ENCODE assay signal across 21 cellular contexts in genomic region chr15:48929611-48930170, GRCh38. TPM values are rescaled to one million over a fixed set of nuclear protein-coding genes. Genes with fewer than 3 reads are reported as not detected.
A peak's percentile ranks its signal among the peaks of the same experiment; 100 is the strongest.
DNase-seq lines count a peak whose midpoint lies in the region; ATAC-seq, FAIRE-seq and TF ChIP-seq lines count a peak whose summit lies in the region.
"Had no signal": no experiment of that assay in that cellular context is flagged by ENCODE, and none has a peak within 500 bp of the region (broad histone marks: within the 10 kb centered on the region; RNA-seq: fewer than 3 reads in every experiment).

No MANE protein-coding gene starts in this region.

- no peak for TF ChIP-seq CTCF in bronchial epithelial cell (IDR thresholded peaks at IDR 0.05; ENCODE audit: insufficient read depth, low read length, severe bottlenecking)
- no peak for TF ChIP-seq CTCF in CD8-positive, alpha-beta T cell (IDR thresholded peaks at IDR 0.05)

- POLR2A ChIA-PET in CD8-positive, alpha-beta T cell (lab: Charles Lee) = no interaction called here

- H3K27me3 Mint-ChIP-seq in CD8-positive, alpha-beta T cell (ENCODE audit: low read depth) = peaks cover 11% of the 10 kb centered on the region

- no peak overlapping the region for H3K27ac ChIP-seq in CD8-positive, alpha-beta T cell (ENCODE audit: low read depth, low read length)

- intact Hi-C loops in CD8-positive, alpha-beta T cell (cut with DNase I, micrococcal nuclease) = no loop called here

- H3K27ac Mint-ChIP-seq in CD8-positive, alpha-beta T cell = no peak overlapping the region
- H3K27ac Mint-ChIP-seq: CD8-positive, alpha-beta memory T cell; T-helper 17 cell had no signal

- no peaks in the 10 kb centered on the region for H3K9me3 Mint-ChIP-seq in CD8-positive, alpha-beta T cell
- H3K9me3 Mint-ChIP-seq: CD8-positive, alpha-beta memory T cell had no signal

- no peaks in the 10 kb centered on the region for H3K9me3 ChIP-seq in CD8-positive, alpha-beta T cell (ENCODE audit: low read length)

- no peaks in the 10 kb centered on the region for H3K4me1 ChIP-seq in CD8-positive, alpha-beta T cell (ENCODE audit: insufficient read depth, low read length)

- H3K36me3 Mint-ChIP-seq in CD8-positive, alpha-beta T cell = no peaks in the 10 kb centered on the region
- H3K36me3 Mint-ChIP-seq: CD8-positive, alpha-beta memory T cell had no signal

- H3K4me3 ChIP-seq in bronchial epithelial cell (ENCODE audit: low read depth, low read length) = no peak overlapping the region
- no peak overlapping the region for H3K4me3 ChIP-seq in CD8-positive, alpha-beta T cell (ENCODE audit: low read depth, low read length)

- FAIRE-seq in bronchial epithelial cell (lab: Jason Lieb, UNC) = peak; percentile 47
- FAIRE-seq: GM12891, HTR-8/SVneo, islet of Langerhans had no signal

- H3K27me3 ChIP-seq in bronchial epithelial cell (ENCODE audit: control insufficient read depth, insufficient read depth, low read length) = no peaks in the 10 kb centered on the region
- no peaks in the 10 kb centered on the region for H3K27me3 ChIP-seq in CD8-positive, alpha-beta T cell (ENCODE audit: insufficient read depth, low read length)

- ATAC-seq in HG03025 (IDR thresholded peaks at IDR 0.05; ENCODE audit: low FRiP score, unreplicated experiment) = no peak
- no peak for ATAC-seq in CD8-positive, alpha-beta T cell
- ATAC-seq: T-helper 17 cell had no signal

- no peak overlapping the region for H3K4me3 Mint-ChIP-seq in CD8-positive, alpha-beta T cell
- H3K4me3 Mint-ChIP-seq: CD8-positive, alpha-beta memory T cell; T-helper 17 cell had no signal

- peak; percentile 45 for DNase-seq in COR-L47 (lab: John Stamatoyannopoulos, UW)
- peak; percentile 12 for DNase-seq in ELF-1 (ENCODE audit: low read depth, low spot score)
- peak; percentile 55 for DNase-seq in RPMI7951 (ENCODE audit: low read depth)
- no peak for DNase-seq in bronchial epithelial cell (ENCODE audit: low read depth)
- no peak for DNase-seq in anterior cingulate cortex (lab: John Stamatoyannopoulos, UW)
- DNase-seq in SKM-1 (lab: John Stamatoyannopoulos, UW; ENCODE audit: unreplicated experiment) = no peak
- no peak for DNase-seq in CD8-positive, alpha-beta T cell
- DNase-seq: CD8-positive, alpha-beta memory T cell; DMS53; hippocampal formation; Karpas-422; NCI-H1105 treated with DMSO at 0.1 percent for 48 hours; NCI-H2171 treated with DMSO at 0.1 percent for 48 hours; NCI-H774; retina; SHP77 treated with DMSO at 0.1 percent for 48 hours; T-helper 17 cell had no signal

- CTCF ChIA-PET in CD8-positive, alpha-beta T cell (lab: Charles Lee) = no interaction called here

- no peaks in the 10 kb centered on the region for H3K4me1 Mint-ChIP-seq in CD8-positive, alpha-beta T cell (ENCODE audit: low read depth)
- H3K4me1 Mint-ChIP-seq: CD8-positive, alpha-beta memory T cell; T-helper 17 cell had no signal

- H3K36me3 ChIP-seq in bronchial epithelial cell (ENCODE audit: control insufficient read depth, insufficient read depth, low read length) = no peaks in the 10 kb centered on the region
- H3K36me3 ChIP-seq in CD8-positive, alpha-beta T cell (ENCODE audit: insufficient read depth, low read length) = no peaks in the 10 kb centered on the region

RNA-seq across cellular contexts. Expression of gene SHC4, which starts 34.0 kb away (rescaled TPM):
- total RNA-seq in RPMI7951 (2014; rRNA removed; shearing (Covaris generic)) = 1.2 and 1.9 TPM in 2 replicates
- total RNA-seq in bronchial epithelial cell = under 0.01 and 0.26 TPM in 2 replicates
- not detected for total RNA-seq in CD8-positive, alpha-beta T cell

RNA-seq across cellular contexts. Expression of gene EID1, which starts 51.8 kb away (rescaled TPM):
- total RNA-seq in RPMI7951 (2014; rRNA removed; shearing (Covaris generic)) = 414 and 460 TPM in 2 replicates
- 80.8 and 233 TPM in 2 replicates for total RNA-seq in bronchial epithelial cell
- total RNA-seq in CD8-positive, alpha-beta T cell = 10 to 100 TPM; 34.5 to 34.7 TPM

Comparison
In these comparisons a context has a peak if more than half of its experiments do, and no peak if none do; other contexts are left out.
1. DNase-seq: peak in COR-L47 (single experiment), ELF-1 (single experiment) and RPMI7951 (single experiment); none in bronchial epithelial cell (single experiment), anterior cingulate cortex (0 of 58), SKM-1 (single experiment) and CD8-positive, alpha-beta T cell (0 of 7).